ENCODE assay signal across 21 cellular contexts in the genomic region with DNA sequence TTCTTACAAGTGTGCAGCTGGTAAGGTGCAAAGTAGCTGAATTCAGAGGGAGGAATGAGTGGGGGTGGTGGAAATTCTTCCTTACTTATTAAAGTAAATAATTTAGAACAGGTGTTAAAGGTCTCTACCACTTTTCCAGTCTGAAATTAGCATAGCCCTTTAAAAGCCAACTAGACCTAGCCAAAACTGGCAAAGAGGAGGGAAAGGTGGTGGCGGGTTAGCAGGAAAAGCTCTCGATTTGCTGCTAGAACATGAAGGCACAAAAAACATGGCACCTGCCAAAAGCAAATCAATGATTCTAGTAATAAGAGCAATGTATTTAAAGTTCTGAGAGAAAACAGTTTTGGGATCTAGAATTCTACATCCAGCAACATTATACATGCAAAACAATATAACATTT.
"Had no signal": no experiment of that assay in that cellular context is flagged by ENCODE, and none has a peak within 500 bp of the region (broad histone marks: within the 10 kb centered on the region; RNA-seq: fewer than 3 reads in every experiment).

No MANE protein-coding gene starts in this region.

- H3K9me3 ChIP-seq: colonic mucosa, esophagus squamous epithelium, gastrocnemius medialis, heart right ventricle, left ventricle myocardium inferior, lower lobe of right lung, mucosa of descending colon had no signal

- H3K27ac ChIP-seq: colonic mucosa, epithelial cell of prostate, esophagus squamous epithelium, gastrocnemius medialis, heart right ventricle, left ventricle myocardium inferior, lower lobe of right lung had no signal

- DNase-seq: colonic mucosa; cortex of kidney; effector CD8-positive, alpha-beta T cell; effector memory CD8-positive, alpha-beta T cell; endodermal cell; erythroblast; esophagus squamous epithelium; foreskin fibroblast; foreskin melanocyte; gastrocnemius medialis; glutamatergic neuron; head of caudate nucleus; heart right ventricle; hippocampal formation; left cardiac atrium; left ventricle myocardium inferior; lower lobe of right lung; mesenchymal stem cell; mucosa of descending colon had no signal

- H3K27me3 ChIP-seq: colonic mucosa, esophagus squamous epithelium, gastrocnemius medialis, heart right ventricle had no signal

- H3K4me1 ChIP-seq: colonic mucosa, gastrocnemius medialis, heart right ventricle, left ventricle myocardium inferior, lower lobe of right lung had no signal

- H3K4me3 ChIP-seq: colonic mucosa, esophagus squamous epithelium, gastrocnemius medialis, heart right ventricle, left ventricle myocardium inferior, lower lobe of right lung, mucosa of descending colon had no signal

- H3K36me3 ChIP-seq: colonic mucosa, esophagus squamous epithelium, gastrocnemius medialis, left ventricle myocardium inferior, lower lobe of right lung had no signal

- ATAC-seq: effector memory CD8-positive, alpha-beta T cell; esophagus mucosa; gastrocnemius medialis; heart right ventricle; left cardiac atrium; lower lobe of right lung; mucosa of descending colon had no signal
